In genomic region chr16:85676466-85676865, GRCh38 we compare ENCODE assay signal across 20 cellular contexts.
"Had no signal": no experiment of that assay in that cellular context is flagged by ENCODE, and none has a peak within 500 bp of the region (broad histone marks: within the 10 kb centered on the region; RNA-seq: fewer than 3 reads in every experiment).

No MANE protein-coding gene starts in this region.

- H3K27ac ChIP-seq: left lung, prostate gland, right atrium auricular region, tibial artery, uterus had no signal

- ATAC-seq: activated naive CD4-positive, alpha-beta T cell treated with anti-CD3 and anti-CD28 coated beads, Interleukin-2, amount 50 U/mL, for 72 hours; left lung had no signal

- H3K9me3 ChIP-seq: left lung, prostate gland, right atrium auricular region, tibial artery, uterus had no signal

- H3K27me3 Mint-ChIP-seq: activated CD4-positive, alpha-beta memory T cell treated with anti-CD3 and anti-CD28 coated beads for 36 hours had no signal

- H3K4me3 ChIP-seq: left lung, prostate gland, right atrium auricular region, tibial artery, uterus had no signal

- DNase-seq: activated CD4-positive, alpha-beta memory T cell treated with anti-CD3 and anti-CD28 coated beads for 36 hours; activated CD4-positive, alpha-beta T cell treated with anti-CD3 and anti-CD28 coated beads for 4 hours; activated gamma-delta T cell treated with Interleukin-2 at 50 U/mL for 16 hours; activated T-cell treated with anti-CD3 and anti-CD28 coated beads for 4 hours; amniotic stem cell; caudate nucleus; foreskin melanocyte; head of caudate nucleus; left lung; stimulated activated CD4-positive, alpha-beta T cell treated with anti-CD3 and anti-CD28 coated beads, Interleukin-2, amount 100 ng/mL, for 24 hours; stimulated activated naive CD4-positive, alpha-beta T cell treated with Interleukin-2 at 50 U/mL for 16 hours; T-helper 2 cell; tibial artery; uterus had no signal

- H3K4me1 ChIP-seq: uterus had no signal

- H3K27me3 ChIP-seq: left lung, right atrium auricular region, tibial artery, uterus had no signal

- H3K27ac Mint-ChIP-seq: activated CD4-positive, alpha-beta memory T cell treated with anti-CD3 and anti-CD28 coated beads for 36 hours; activated T-helper 1 cell treated with anti-CD3 and anti-CD28 coated beads, Interleukin-12 subunit alpha, Interleukin-12 subunit beta, Interleukin-2, Interleukin-4 antibody, amounts not matched to agents 30 ng/mL and 10 ng/mL and 1 ng/mL, durations not matched to agents 14 hours and 24 hours and 36 hours had no signal

- H3K4me3 Mint-ChIP-seq: activated CD4-positive, alpha-beta memory T cell treated with anti-CD3 and anti-CD28 coated beads for 36 hours; activated T-helper 1 cell treated with anti-CD3 and anti-CD28 coated beads, Interleukin-12 subunit alpha, Interleukin-12 subunit beta, Interleukin-2, Interleukin-4 antibody, amounts not matched to agents 30 ng/mL and 10 ng/mL and 1 ng/mL, durations not matched to agents 14 hours and 24 hours and 36 hours had no signal

- FAIRE-seq: colon, keratinocyte had no signal

- H3K9me3 Mint-ChIP-seq: activated CD4-positive, alpha-beta memory T cell treated with anti-CD3 and anti-CD28 coated beads for 36 hours; activated naive CD4-positive, alpha-beta T cell treated with anti-CD3 and anti-CD28 coated beads, Interleukin-2, amount 50 U/mL, for 72 hours; activated T-helper 1 cell treated with anti-CD3 and anti-CD28 coated beads, Interleukin-12 subunit alpha, Interleukin-12 subunit beta, Interleukin-2, Interleukin-4 antibody, amounts not matched to agents 30 ng/mL and 10 ng/mL and 1 ng/mL, durations not matched to agents 14 hours and 24 hours and 36 hours had no signal

- H3K36me3 ChIP-seq: uterus had no signal
